Comparison of ENCODE assay signal across 12 cellular contexts in the genomic region with DNA sequence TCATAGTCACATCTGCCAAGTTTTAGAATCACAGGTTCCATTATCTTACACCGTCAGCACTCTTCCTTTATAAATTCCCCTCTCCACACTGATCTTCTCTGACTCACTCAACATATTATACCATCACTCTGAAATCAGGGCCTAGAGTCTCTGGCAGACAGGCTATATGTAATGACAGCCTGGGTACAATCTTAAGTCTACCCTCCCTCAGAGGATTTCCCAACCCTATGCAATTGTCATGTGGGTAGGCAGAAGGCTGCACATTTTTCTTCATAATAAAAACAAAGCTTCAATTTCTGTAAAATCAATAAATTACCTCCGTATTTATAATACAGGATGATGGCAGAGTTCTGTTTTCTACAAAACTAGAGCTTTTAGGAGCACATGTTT.
DNase-seq lines count a peak whose midpoint lies in the region; ATAC-seq and TF ChIP-seq lines count a peak whose summit lies in the region.
"Had no signal": no experiment of that assay in that cellular context is flagged by ENCODE, and none has a peak within 500 bp of the region (broad histone marks: within the 10 kb centered on the region; RNA-seq: fewer than 3 reads in every experiment).

No MANE protein-coding gene starts in this region.

- H3K4me1 ChIP-seq in GM23248 (ENCODE audit: insufficient read depth): peaks cover 33% of the 10 kb centered on the region
- H3K4me1 ChIP-seq in mucosa of descending colon (ENCODE audit: low read depth): peaks cover 34% of the 10 kb centered on the region

- 0 out of 2 replicates have a peak overlapping the region, but pooled peaks have one; percentile 9 for H3K27ac ChIP-seq in GM23248
- H3K27ac ChIP-seq: Peyer's patch had no signal

- no peaks in the 10 kb centered on the region for H3K27me3 ChIP-seq in GM23248 (replicated peaks; ENCODE audit: insufficient read depth)
- H3K27me3 ChIP-seq: Peyer's patch had no signal

- H3K4me2 ChIP-seq in GM23248 (ENCODE audit: unreplicated experiment): no peak overlapping the region

- 16 to 22% methylated on average over 2 of the region's 2 CpGs for WGBS in GM23248 (ENCODE audit: low coverage in 1 of 2, low lambda C conversion rate in 2 of 2, missing lambda C conversion rate in 2 of 2), 2 experiments

- H3K79me2 ChIP-seq in GM23248 (ENCODE audit: insufficient read depth): peaks cover 98% of the 10 kb centered on the region

- H2AFZ ChIP-seq in GM23248: no peak overlapping the region

- no peak overlapping the region for H3K9ac ChIP-seq in GM23248

- DNase-seq in GM23248 (peak; percentile 60), NCI-H82 treated with DMSO at 0.1 percent for 48 hours (lab: John Stamatoyannopoulos, UW; ENCODE audit: unreplicated experiment) (peak; percentile 52), cardiac fibroblast (ENCODE audit: low read depth in 2 of 2) (peak; percentile 51 to 59), mucosa of descending colon (no peak), SK-N-DZ (ENCODE audit: low spot score) (no peak), NCI-H774 (lab: John Stamatoyannopoulos, UW) (no peak)
- DNase-seq: glutamatergic neuron; H7; NCI-H2029 treated with DMSO at 0.1 percent for 48 hours; Peyer's patch; stimulated activated naive CD4-positive, alpha-beta T cell had no signal

- H4K20me1 ChIP-seq in GM23248 (ENCODE audit: insufficient read depth): no peaks in the 10 kb centered on the region

- in situ Hi-C loops in GM23248 (cut with MboI): no loop called here

- H3K9me2 ChIP-seq in GM23248 (ENCODE audit: insufficient read depth): no peaks in the 10 kb centered on the region

- TF ChIP-seq CTCF in cardiac fibroblast (IDR thresholded peaks at IDR 0.05; ENCODE audit: low read depth, low read length): no peak
- TF ChIP-seq CTCF in mucosa of descending colon (IDR thresholded peaks at IDR 0.05): no peak

- no peaks in the 10 kb centered on the region for H3K9me3 ChIP-seq in GM23248 (ENCODE audit: low read depth)
- no peaks in the 10 kb centered on the region for H3K9me3 ChIP-seq in mucosa of descending colon
- H3K9me3 ChIP-seq: Peyer's patch had no signal

- ATAC-seq in mucosa of descending colon (peak; percentile 28), GM21619 (IDR thresholded peaks at IDR 0.05; ENCODE audit: unreplicated experiment) (no peak)

- intact Hi-C loops in mucosa of descending colon (cut with DNase I, micrococcal nuclease): no loop called here

- H3K4me3 ChIP-seq in GM23248 (no peak overlapping the region), cardiac fibroblast (replicated peaks in 1 of 2; ENCODE audit: low read depth in 2 of 2, low read length in 2 of 2) (no peak overlapping the region), mucosa of descending colon (no peak overlapping the region)
- H3K4me3 ChIP-seq: Peyer's patch had no signal

- H3K36me3 ChIP-seq in GM23248 (ENCODE audit: low read depth): no peaks in the 10 kb centered on the region
- H3K36me3 ChIP-seq in mucosa of descending colon (ENCODE audit: low read depth): no peaks in the 10 kb centered on the region
- H3K36me3 ChIP-seq: Peyer's patch had no signal

- peaks cover 5% of the 10 kb centered on the region; the same call in 1 of the 2 replicates for H3F3A ChIP-seq in GM23248 (ENCODE audit: insufficient read depth)

Comparison
In these comparisons a context has a peak if more than half of its experiments do, and no peak if none do; other contexts are left out.
1. DNase-seq: peak in GM23248 (single experiment), NCI-H82 treated with DMSO at 0.1 percent for 48 hours (single experiment) and cardiac fibroblast (2 of 2); none in mucosa of descending colon (0 of 3), SK-N-DZ (single experiment) and NCI-H774 (single experiment).